ENCODE assay signal across 8 cellular contexts in genomic region chr16:3022697-3023414, GRCh38. TPM values are rescaled to one million over a fixed set of nuclear protein-coding genes. Genes with fewer than 3 reads are reported as not detected.
DNase-seq lines count a peak whose midpoint lies in the region; ATAC-seq and TF ChIP-seq lines count a peak whose summit lies in the region.

No MANE protein-coding gene starts in this region.

- peaks cover 51% of the 10 kb centered on the region for H3K4me1 Mint-ChIP-seq in activated naive CD4-positive, alpha-beta T cell treated with anti-CD3 and anti-CD28 coated beads for 36 hours (ENCODE audit: low read depth)
- H3K4me1 Mint-ChIP-seq in activated CD8-positive, alpha-beta T cell treated with anti-CD3 and anti-CD28 coated beads for 36 hours (ENCODE audit: low read depth) = peaks cover 48% of the 10 kb centered on the region

- peak; percentile 37 for DNase-seq in activated naive CD4-positive, alpha-beta T cell treated with anti-CD3 and anti-CD28 coated beads for 36 hours
- DNase-seq in activated naive CD4-positive, alpha-beta T cell (lab: John Stamatoyannopoulos, UW) = no peak
- DNase-seq in activated CD8-positive, alpha-beta T cell treated with anti-CD3 and anti-CD28 coated beads for 36 hours = peak; percentile 52
- no peak for DNase-seq in left ventricle myocardium inferior
- DNase-seq in Ammon's horn (ENCODE audit: low spot score) = no peak
- DNase-seq in LoVo (ENCODE audit: low spot score) = no peak

- peak overlapping the region; percentile 98 for H3K27ac Mint-ChIP-seq in activated naive CD4-positive, alpha-beta T cell treated with anti-CD3 and anti-CD28 coated beads for 36 hours
- H3K27ac Mint-ChIP-seq in activated CD8-positive, alpha-beta T cell treated with anti-CD3 and anti-CD28 coated beads for 36 hours = peak overlapping the region; percentile 97

- H3K9me3 ChIP-seq in left ventricle myocardium inferior (replicated peaks) = no peaks in the 10 kb centered on the region

- ATAC-seq in activated CD8-positive, alpha-beta T cell treated with anti-CD3 and anti-CD28 coated beads for 36 hours = no peak
- ATAC-seq in GM19324 (IDR thresholded peaks at IDR 0.05; ENCODE audit: low FRiP score, unreplicated experiment) = no peak

- peaks cover 23% of the 10 kb centered on the region for H3K36me3 ChIP-seq in left ventricle myocardium inferior

- no peaks in the 10 kb centered on the region for H3K9me3 Mint-ChIP-seq in activated naive CD4-positive, alpha-beta T cell treated with anti-CD3 and anti-CD28 coated beads for 36 hours
- H3K9me3 Mint-ChIP-seq in activated CD8-positive, alpha-beta T cell treated with anti-CD3 and anti-CD28 coated beads for 36 hours = no peaks in the 10 kb centered on the region

- peaks cover 63% of the 10 kb centered on the region for H3K4me1 ChIP-seq in left ventricle myocardium inferior

- peaks cover 14% of the 10 kb centered on the region for H3K27me3 ChIP-seq in left ventricle myocardium inferior (ENCODE audit: low read depth)

- CTCF ChIA-PET in activated naive CD4-positive, alpha-beta T cell treated with anti-CD3 and anti-CD28 coated beads for 36 hours (lab: Charles Lee) = interaction anchor here (1.1 to 17.7 kb wide), 5 partner anchors 9 to 106 kb away, joined by 3 to 310 read pairs (median 7); partner anchors contain the start of gene CLDN9
- CTCF ChIA-PET in activated CD8-positive, alpha-beta T cell treated with anti-CD3 and anti-CD28 coated beads for 36 hours (lab: Charles Lee) = interaction anchor here (0.8 to 10.5 kb wide), 8 partner anchors 8 to 112 kb away, joined by 3 to 135 read pairs (median 6); partner anchors contain the start of gene ZNF213

- peaks cover 11% of the 10 kb centered on the region for H3K36me3 Mint-ChIP-seq in activated naive CD4-positive, alpha-beta T cell treated with anti-CD3 and anti-CD28 coated beads for 36 hours (ENCODE audit: low read depth)
- peaks cover 14% of the 10 kb centered on the region for H3K36me3 Mint-ChIP-seq in activated CD8-positive, alpha-beta T cell treated with anti-CD3 and anti-CD28 coated beads for 36 hours (ENCODE audit: low read depth)

- POLR2A ChIA-PET in activated CD8-positive, alpha-beta T cell treated with anti-CD3 and anti-CD28 coated beads for 36 hours (lab: Charles Lee) = interaction anchor here (0.5 to 1.3 kb wide), 2 partner anchors 8 to 35 kb away, joined by 3 read pairs; no protein-coding TSS in a partner anchor

- H3K4me3 ChIP-seq in left ventricle myocardium inferior (peak overlapping the region; percentile 83), skin epidermis (peak overlapping the region; percentile 34 to 72 (median 64))

- H3K4me3 Mint-ChIP-seq in activated naive CD4-positive, alpha-beta T cell treated with anti-CD3 and anti-CD28 coated beads for 36 hours = peak overlapping the region; percentile 95
- peak overlapping the region; percentile 77 for H3K4me3 Mint-ChIP-seq in activated CD8-positive, alpha-beta T cell treated with anti-CD3 and anti-CD28 coated beads for 36 hours

- intact Hi-C loops in activated naive CD4-positive, alpha-beta T cell treated with anti-CD3 and anti-CD28 coated beads for 36 hours (cut with micrococcal nuclease) = loop anchor here (2.0 to 5.0 kb wide), 6 partner anchors 34 to 976 kb away; partner anchors contain the start of genes CLUAP1, NTHL1, PKMYT1 and SRRM2
- intact Hi-C loops in activated CD8-positive, alpha-beta T cell treated with anti-CD3 and anti-CD28 coated beads for 36 hours (cut with micrococcal nuclease) = no loop called here
- intact Hi-C loops in left ventricle myocardium inferior (cut with micrococcal nuclease) = no loop called here

- H3K27ac ChIP-seq in left ventricle myocardium inferior (replicated peaks) (peak overlapping the region; percentile 98), skin epidermis (peak overlapping the region in 20 of 21 experiments; percentile 85 to 98 (median 94))

- H3K27me3 Mint-ChIP-seq in activated naive CD4-positive, alpha-beta T cell treated with anti-CD3 and anti-CD28 coated beads for 36 hours (ENCODE audit: low read depth) = peaks cover 5% of the 10 kb centered on the region
- H3K27me3 Mint-ChIP-seq in activated CD8-positive, alpha-beta T cell treated with anti-CD3 and anti-CD28 coated beads for 36 hours = peaks cover 2% of the 10 kb centered on the region

- no peak for TF ChIP-seq CTCF in activated CD8-positive, alpha-beta T cell treated with anti-CD3 and anti-CD28 coated beads for 36 hours (IDR thresholded peaks at IDR 0.05)
- TF ChIP-seq CTCF in left ventricle myocardium inferior (IDR thresholded peaks at IDR 0.05; ENCODE audit: borderline replicate concordance) = no peak

RNA-seq across cellular contexts. Expression of gene HCFC1R1, which starts 0.9 kb away (rescaled TPM):
- total RNA-seq in activated naive CD4-positive, alpha-beta T cell treated with anti-CD3 and anti-CD28 coated beads for 36 hours = 10 to 100 TPM; 22.6 to 26.8 TPM
- 10 to 100 TPM; 24.2 to 24.8 TPM for total RNA-seq in activated CD8-positive, alpha-beta T cell treated with anti-CD3 and anti-CD28 coated beads for 36 hours
- 48.5 TPM for total RNA-seq in left ventricle myocardium inferior

RNA-seq across cellular contexts. Expression of gene THOC6, which starts 1.0 kb away (rescaled TPM):
- total RNA-seq in activated naive CD4-positive, alpha-beta T cell treated with anti-CD3 and anti-CD28 coated beads for 36 hours = 10 to 100 TPM; 40.6 to 41.0 TPM
- total RNA-seq in activated CD8-positive, alpha-beta T cell treated with anti-CD3 and anti-CD28 coated beads for 36 hours = 10 to 100 TPM; 55.4 to 56.6 TPM
- total RNA-seq in left ventricle myocardium inferior = 9.1 TPM

RNA-seq across cellular contexts. Expression of gene TNFRSF12A, which starts 2.7 kb away (rescaled TPM):
- total RNA-seq in activated naive CD4-positive, alpha-beta T cell treated with anti-CD3 and anti-CD28 coated beads for 36 hours = under 1 TPM; 0.88 to 0.96 TPM
- total RNA-seq in activated CD8-positive, alpha-beta T cell treated with anti-CD3 and anti-CD28 coated beads for 36 hours = 10 to 100 TPM; 11.8 to 13.5 TPM
- 66.2 TPM for total RNA-seq in left ventricle myocardium inferior

RNA-seq across cellular contexts. Expression of gene CLDN6, which starts 4.9 kb away (rescaled TPM):
- not detected for total RNA-seq in activated naive CD4-positive, alpha-beta T cell treated with anti-CD3 and anti-CD28 coated beads for 36 hours
- total RNA-seq in activated CD8-positive, alpha-beta T cell treated with anti-CD3 and anti-CD28 coated beads for 36 hours = not detected
- total RNA-seq in left ventricle myocardium inferior = not detected

RNA-seq across cellular contexts. Expression of gene CLDN9, which starts 10.1 kb away (rescaled TPM):
- not detected for total RNA-seq in activated naive CD4-positive, alpha-beta T cell treated with anti-CD3 and anti-CD28 coated beads for 36 hours
- total RNA-seq in activated CD8-positive, alpha-beta T cell treated with anti-CD3 and anti-CD28 coated beads for 36 hours = not detected
- total RNA-seq in left ventricle myocardium inferior = 1.2 TPM

Comparison
In these comparisons a context has a peak if more than half of its experiments do, and no peak if none do; other contexts are left out.
1. DNase-seq: peak in activated naive CD4-positive, alpha-beta T cell treated with anti-CD3 and anti-CD28 coated beads for 36 hours (single experiment) and activated CD8-positive, alpha-beta T cell treated with anti-CD3 and anti-CD28 coated beads for 36 hours (single experiment); none in activated naive CD4-positive, alpha-beta T cell (0 of 4), left ventricle myocardium inferior (single experiment), Ammon's horn (single experiment) and LoVo (single experiment).
2. RNA of gene TNFRSF12A, which starts 2.7 kb away (total RNA-seq): 66.2 TPM in left ventricle myocardium inferior (single experiment) and 11.8 to 13.5 TPM in activated CD8-positive, alpha-beta T cell treated with anti-CD3 and anti-CD28 coated beads for 36 hours; 0.88 to 0.96 TPM in activated naive CD4-positive, alpha-beta T cell treated with anti-CD3 and anti-CD28 coated beads for 36 hours; every median in the first group is over 4 times any median in the second.